1 cellular context compared by ENCODE assay signal in genomic region chr1:226912587-226913176, GRCh38.
TF ChIP-seq lines count a peak whose summit lies in the region.

No MANE protein-coding gene starts in this region.

TF ChIP-seq in HepG2, 621 proteins besides CTCF, POLR2A, EP300 and RAD21 (continued from another document and continues in another):
- TF ChIP-seq ZNF652 (CRISPR knock-in tag; IDR thresholded peaks at IDR 0.05; ENCODE audit: borderline replicate concordance, low read depth) (no peak), ZNF235 (CRISPR knock-in tag; IDR thresholded peaks at IDR 0.05; ENCODE audit: borderline replicate concordance) (no peak), ZBTB7A (CRISPR knock-in tag; IDR thresholded peaks at IDR 0.05) (no peak), HMGXB4 (CRISPR knock-in tag; IDR thresholded peaks at IDR 0.05; ENCODE audit: borderline replicate concordance in 1 of 2, low read depth in 1 of 2) (peak; percentile 36 to 59; a peak in 1 of 4 replicates), ATF2 (CRISPR knock-in tag; IDR thresholded peaks at IDR 0.05) (0 out of 2 replicates have a peak, but pooled peaks have one; percentile 36), ZNF3 (CRISPR knock-in tag; IDR thresholded peaks at IDR 0.05) (no peak), ZBED4 (CRISPR knock-in tag; IDR thresholded peaks at IDR 0.05; ENCODE audit: borderline replicate concordance) (no peak), MXD1 (CRISPR knock-in tag; IDR thresholded peaks at IDR 0.05) (no peak), ZNF484 (CRISPR knock-in tag; IDR thresholded peaks at IDR 0.05; ENCODE audit: borderline replicate concordance, low read depth) (no peak), TFE3 (CRISPR knock-in tag; IDR thresholded peaks at IDR 0.05) (peak; percentile 41; the same call in 1 of the 2 replicates), ARNT (IDR thresholded peaks at IDR 0.05) (no peak), ARHGAP35 (CRISPR knock-in tag; IDR thresholded peaks at IDR 0.05; ENCODE audit: borderline replicate concordance) (no peak), ETV5 (CRISPR knock-in tag; IDR thresholded peaks at IDR 0.05; ENCODE audit: borderline replicate concordance) (peak; percentile 26; the same call in 1 of the 2 replicates), ZFP36 (IDR thresholded peaks at IDR 0.05; ENCODE audit: borderline replicate concordance, low read depth, low read length, partially characterized antibody) (no peak), ELF4 (CRISPR knock-in tag; IDR thresholded peaks at IDR 0.05; ENCODE audit: borderline replicate concordance) (no peak), LCORL (IDR thresholded peaks at IDR 0.05) (no peak), LCORL (CRISPR knock-in tag; IDR thresholded peaks at IDR 0.05) (0 out of 2 replicates have a peak, but pooled peaks have one; percentile 45), ZNF710 (CRISPR knock-in tag; IDR thresholded peaks at IDR 0.05; ENCODE audit: borderline replicate concordance) (no peak), RORA (CRISPR knock-in tag; IDR thresholded peaks at IDR 0.05) (no peak), MIER2 (CRISPR knock-in tag; IDR thresholded peaks at IDR 0.05) (no peak; the same call in 1 of the 2 replicates), ZNF788 (CRISPR knock-in tag; IDR thresholded peaks at IDR 0.05; ENCODE audit: borderline replicate concordance) (peak; percentile 46; the same call in 1 of the 2 replicates), XRCC5 (optimal IDR thresholded peaks at IDR 0.05; ENCODE audit: low read length) (peak; percentile 88), E2F2 (CRISPR knock-in tag; IDR thresholded peaks at IDR 0.05; ENCODE audit: borderline replicate concordance) (no peak), RBAK (CRISPR knock-in tag; IDR thresholded peaks at IDR 0.05) (no peak), IKZF1 (IDR thresholded peaks at IDR 0.05) (no peak), ATF5 (CRISPR knock-in tag; IDR thresholded peaks at IDR 0.05; ENCODE audit: low read depth) (no peak), AHR (CRISPR knock-in tag; IDR thresholded peaks at IDR 0.05) (no peak), ZNF883 (CRISPR knock-in tag; IDR thresholded peaks at IDR 0.05; ENCODE audit: not compliant biosample characterization) (no peak), RARG (CRISPR knock-in tag; IDR thresholded peaks at IDR 0.05; ENCODE audit: low read depth) (no peak), ZBTB40 (IDR thresholded peaks at IDR 0.05) (no peak), ZBTB40 (CRISPR knock-in tag; IDR thresholded peaks at IDR 0.05) (no peak), ZNF205 (CRISPR knock-in tag; IDR thresholded peaks at IDR 0.05) (no peak), ARNT2 (CRISPR knock-in tag; IDR thresholded peaks at IDR 0.05; ENCODE audit: low read depth) (no peak), BCL6 (CRISPR knock-in tag; IDR thresholded peaks at IDR 0.05) (no peak), ZNF251 (CRISPR knock-in tag; IDR thresholded peaks at IDR 0.05) (no peak), U2AF1 (optimal IDR thresholded peaks at IDR 0.05; ENCODE audit: low read depth, low read length) (no peak)
